Comparison of ENCODE assay signal across 8 cellular contexts in genomic region chr1:205298191-205298994, GRCh38. TPM values are rescaled to one million over a fixed set of nuclear protein-coding genes. Genes with fewer than 3 reads are reported as not detected.
A peak's percentile ranks its signal among the peaks of the same experiment; 100 is the strongest.
DNase-seq lines count a peak whose midpoint lies in the region; FAIRE-seq and TF ChIP-seq lines count a peak whose summit lies in the region.

No MANE protein-coding gene starts in this region.

- POLR2A ChIA-PET in BJ (lab: Charles Lee): interaction anchor here (0.6 to 1.5 kb wide), 3 partner anchors 14 to 46 kb away, joined by 3 to 4 read pairs (median 3); no protein-coding TSS in a partner anchor

- CTCF ChIA-PET in BJ (lab: Yijun Ruan, JAX): interaction anchor here (0.9 to 6.1 kb wide), 5 partner anchors 11 to 27 kb away, joined by 3 to 36 read pairs (median 5); no protein-coding TSS in a partner anchor

- TF ChIP-seq CTCF in BJ (IDR thresholded peaks at IDR 0.05; ENCODE audit: insufficient read depth, low read depth, low read length): no peak
- no peak for TF ChIP-seq CTCF in astrocyte of the cerebellum (IDR thresholded peaks at IDR 0.05; ENCODE audit: low read depth, low read length, missing control alignments)
- TF ChIP-seq CTCF in coronary artery (IDR thresholded peaks at IDR 0.05): no peak

- H3K4me3 ChIP-seq in BJ (ENCODE audit: low read depth, low read length): no peak overlapping the region
- H3K4me3 ChIP-seq in astrocyte of the cerebellum (ENCODE audit: low read depth, low read length): no peak overlapping the region
- H3K4me3 ChIP-seq in coronary artery: no peak overlapping the region

- peaks cover 9% of the 10 kb centered on the region for H3K36me3 ChIP-seq in BJ (ENCODE audit: control insufficient read depth, insufficient read depth, low read length)

- DNase-seq in BJ (ENCODE audit: low read depth) (peak; percentile 78), HTR-8/SVneo (ENCODE audit: insufficient read length, low spot score) (peak; percentile 86), astrocyte of the cerebellum (ENCODE audit: low read depth) (peak; percentile 94), left kidney (ENCODE audit: low read depth, low spot score) (peak; percentile 97), KG1 (lab: John Stamatoyannopoulos, UW) (no peak), mesenteric fat pad (ENCODE audit: low spot score) (no peak), coronary artery (ENCODE audit: low spot score) (no peak)
- DNase-seq in stimulated activated CD4-positive, alpha-beta T cell treated with anti-CD3 and anti-CD28 coated beads, Interleukin-12 subunit alpha, Interleukin-12 subunit beta, amount 100 ng/mL, for 4 hours: no peak

- in situ Hi-C loops in astrocyte of the cerebellum (cut with HindIII; ENCODE audit: low sequenced_read_pairs): no loop called here

- peak; percentile 49 for FAIRE-seq in HTR-8/SVneo (lab: Jason Lieb, UNC)

- H3K27me3 ChIP-seq in BJ (ENCODE audit: control insufficient read depth, insufficient read depth, low read length): no peaks in the 10 kb centered on the region

- peak overlapping the region in 1 of 2 donors; percentile 25 for H3K27ac ChIP-seq in coronary artery

RNA-seq across cellular contexts. Expression of gene NUAK2, which starts 23.2 kb away (rescaled TPM):
- polyA plus RNA-seq in BJ (2011; rRNA removed): 3.4 and 5.8 TPM in 2 replicates
- 7.6 and 8.7 TPM in 2 replicates for polyA minus RNA-seq in BJ (2011; rRNA and poly(A)+ RNA removed)
- 1.6 TPM for total RNA-seq in mesenteric fat pad

RNA-seq across cellular contexts. Expression of gene KLHDC8A, which starts 58.3 kb away (rescaled TPM):
- polyA plus RNA-seq in BJ (2011; rRNA removed): not detected in 2 replicates
- polyA minus RNA-seq in BJ (2011; rRNA and poly(A)+ RNA removed): 0.43 TPM in 1 of 2 replicates, not detected in the other
- not detected for total RNA-seq in mesenteric fat pad

Comparison
In these comparisons a context has a peak if more than half of its experiments do, and no peak if none do; other contexts are left out.
1. DNase-seq: peak in BJ (single experiment), HTR-8/SVneo (single experiment), astrocyte of the cerebellum (single experiment) and left kidney (single experiment); none in KG1 (single experiment), mesenteric fat pad (single experiment), coronary artery (single experiment) and stimulated activated CD4-positive, alpha-beta T cell treated with anti-CD3 and anti-CD28 coated beads, Interleukin-12 subunit alpha, Interleukin-12 subunit beta, amount 100 ng/mL, for 4 hours (single experiment).